Comparison of ENCODE assay signal across 1 cellular context in genomic region chr6:138987643-138988468, GRCh38.
A peak's percentile ranks its signal among the peaks of the same experiment; 100 is the strongest.
TF ChIP-seq lines count a peak whose summit lies in the region.

A gene with protein sequence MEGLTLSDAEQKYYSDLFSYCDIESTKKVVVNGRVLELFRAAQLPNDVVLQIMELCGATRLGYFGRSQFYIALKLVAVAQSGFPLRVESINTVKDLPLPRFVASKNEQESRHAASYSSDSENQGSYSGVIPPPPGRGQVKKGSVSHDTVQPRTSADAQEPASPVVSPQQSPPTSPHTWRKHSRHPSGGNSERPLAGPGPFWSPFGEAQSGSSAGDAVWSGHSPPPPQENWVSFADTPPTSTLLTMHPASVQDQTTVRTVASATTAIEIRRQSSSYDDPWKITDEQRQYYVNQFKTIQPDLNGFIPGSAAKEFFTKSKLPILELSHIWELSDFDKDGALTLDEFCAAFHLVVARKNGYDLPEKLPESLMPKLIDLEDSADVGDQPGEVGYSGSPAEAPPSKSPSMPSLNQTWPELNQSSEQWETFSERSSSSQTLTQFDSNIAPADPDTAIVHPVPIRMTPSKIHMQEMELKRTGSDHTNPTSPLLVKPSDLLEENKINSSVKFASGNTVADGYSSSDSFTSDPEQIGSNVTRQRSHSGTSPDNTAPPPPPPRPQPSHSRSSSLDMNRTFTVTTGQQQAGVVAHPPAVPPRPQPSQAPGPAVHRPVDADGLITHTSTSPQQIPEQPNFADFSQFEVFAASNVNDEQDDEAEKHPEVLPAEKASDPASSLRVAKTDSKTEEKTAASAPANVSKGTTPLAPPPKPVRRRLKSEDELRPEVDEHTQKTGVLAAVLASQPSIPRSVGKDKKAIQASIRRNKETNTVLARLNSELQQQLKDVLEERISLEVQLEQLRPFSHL (minus strand): TSS chr6:138988253. CDS start chr6:138987682, 571 bp downstream.

TF ChIP-seq in HepG2, 621 proteins besides CTCF, POLR2A, EP300 and RAD21 (continued from another document and continues in another):
- TF ChIP-seq, protein P1, sequence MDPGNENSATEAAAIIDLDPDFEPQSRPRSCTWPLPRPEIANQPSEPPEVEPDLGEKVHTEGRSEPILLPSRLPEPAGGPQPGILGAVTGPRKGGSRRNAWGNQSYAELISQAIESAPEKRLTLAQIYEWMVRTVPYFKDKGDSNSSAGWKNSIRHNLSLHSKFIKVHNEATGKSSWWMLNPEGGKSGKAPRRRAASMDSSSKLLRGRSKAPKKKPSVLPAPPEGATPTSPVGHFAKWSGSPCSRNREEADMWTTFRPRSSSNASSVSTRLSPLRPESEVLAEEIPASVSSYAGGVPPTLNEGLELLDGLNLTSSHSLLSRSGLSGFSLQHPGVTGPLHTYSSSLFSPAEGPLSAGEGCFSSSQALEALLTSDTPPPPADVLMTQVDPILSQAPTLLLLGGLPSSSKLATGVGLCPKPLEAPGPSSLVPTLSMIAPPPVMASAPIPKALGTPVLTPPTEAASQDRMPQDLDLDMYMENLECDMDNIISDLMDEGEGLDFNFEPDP (CRISPR knock-in tag; conservative IDR thresholded peaks at IDR 0.05), result 0 out of 2 replicates have a peak, but pooled peaks have one; percentile 67
- TF ChIP-seq ISX (CRISPR knock-in tag; conservative IDR thresholded peaks at IDR 0.05), result no peak
- TF ChIP-seq PRMT3 (CRISPR knock-in tag; IDR thresholded peaks at IDR 0.05; ENCODE audit: borderline replicate concordance, low read depth), result peak; percentile 71; the same call in 1 of the 2 replicates
- peak; percentile 83; the same call in 1 of the 2 replicates for TF ChIP-seq IRF2 (CRISPR knock-in tag; IDR thresholded peaks at IDR 0.05)
- no peak for TF ChIP-seq EHMT2 (IDR thresholded peaks at IDR 0.05; ENCODE audit: borderline replicate concordance, low read depth, low read length)
- no peak for TF ChIP-seq ZNF674 (CRISPR knock-in tag; IDR thresholded peaks at IDR 0.05; ENCODE audit: low read depth)
- no peak for TF ChIP-seq TCF12 (IDR thresholded peaks at IDR 0.05)
- TF ChIP-seq TCF12 (CRISPR knock-in tag; IDR thresholded peaks at IDR 0.05), result peak; percentile 72
- TF ChIP-seq CAMTA2 (CRISPR knock-in tag; IDR thresholded peaks at IDR 0.05; ENCODE audit: borderline replicate concordance), result peak; percentile 60
- TF ChIP-seq RBM22 (optimal IDR thresholded peaks at IDR 0.05; ENCODE audit: low read length), result no peak
- 0 out of 2 replicates have a peak, but pooled peaks have one; percentile 36 for TF ChIP-seq PBX3 (CRISPR knock-in tag; IDR thresholded peaks at IDR 0.05; ENCODE audit: borderline replicate concordance)
- TF ChIP-seq, protein P2, sequence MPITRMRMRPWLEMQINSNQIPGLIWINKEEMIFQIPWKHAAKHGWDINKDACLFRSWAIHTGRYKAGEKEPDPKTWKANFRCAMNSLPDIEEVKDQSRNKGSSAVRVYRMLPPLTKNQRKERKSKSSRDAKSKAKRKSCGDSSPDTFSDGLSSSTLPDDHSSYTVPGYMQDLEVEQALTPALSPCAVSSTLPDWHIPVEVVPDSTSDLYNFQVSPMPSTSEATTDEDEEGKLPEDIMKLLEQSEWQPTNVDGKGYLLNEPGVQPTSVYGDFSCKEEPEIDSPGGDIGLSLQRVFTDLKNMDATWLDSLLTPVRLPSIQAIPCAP (CRISPR knock-in tag; IDR thresholded peaks at IDR 0.05; ENCODE audit: low read depth), result no peak
- TF ChIP-seq KAT7 (CRISPR knock-in tag; IDR thresholded peaks at IDR 0.05; ENCODE audit: borderline replicate concordance), result peak; percentile 59; the same call in 1 of the 2 replicates
- peak; percentile 57 for TF ChIP-seq PTBP1 (IDR thresholded peaks at IDR 0.05; ENCODE audit: low read depth, low read length, poor library complexity, severe bottlenecking)
- peak; percentile 89 for TF ChIP-seq SALL2 (CRISPR knock-in tag; IDR thresholded peaks at IDR 0.05)
- TF ChIP-seq SKI (IDR thresholded peaks at IDR 0.05; ENCODE audit: partially characterized antibody), result peak; percentile 42
- no peak for TF ChIP-seq MATR3 (CRISPR knock-in tag; IDR thresholded peaks at IDR 0.05)
- no peak for TF ChIP-seq ZNF143 (CRISPR knock-in tag; IDR thresholded peaks at IDR 0.05)
- TF ChIP-seq, protein P3, sequence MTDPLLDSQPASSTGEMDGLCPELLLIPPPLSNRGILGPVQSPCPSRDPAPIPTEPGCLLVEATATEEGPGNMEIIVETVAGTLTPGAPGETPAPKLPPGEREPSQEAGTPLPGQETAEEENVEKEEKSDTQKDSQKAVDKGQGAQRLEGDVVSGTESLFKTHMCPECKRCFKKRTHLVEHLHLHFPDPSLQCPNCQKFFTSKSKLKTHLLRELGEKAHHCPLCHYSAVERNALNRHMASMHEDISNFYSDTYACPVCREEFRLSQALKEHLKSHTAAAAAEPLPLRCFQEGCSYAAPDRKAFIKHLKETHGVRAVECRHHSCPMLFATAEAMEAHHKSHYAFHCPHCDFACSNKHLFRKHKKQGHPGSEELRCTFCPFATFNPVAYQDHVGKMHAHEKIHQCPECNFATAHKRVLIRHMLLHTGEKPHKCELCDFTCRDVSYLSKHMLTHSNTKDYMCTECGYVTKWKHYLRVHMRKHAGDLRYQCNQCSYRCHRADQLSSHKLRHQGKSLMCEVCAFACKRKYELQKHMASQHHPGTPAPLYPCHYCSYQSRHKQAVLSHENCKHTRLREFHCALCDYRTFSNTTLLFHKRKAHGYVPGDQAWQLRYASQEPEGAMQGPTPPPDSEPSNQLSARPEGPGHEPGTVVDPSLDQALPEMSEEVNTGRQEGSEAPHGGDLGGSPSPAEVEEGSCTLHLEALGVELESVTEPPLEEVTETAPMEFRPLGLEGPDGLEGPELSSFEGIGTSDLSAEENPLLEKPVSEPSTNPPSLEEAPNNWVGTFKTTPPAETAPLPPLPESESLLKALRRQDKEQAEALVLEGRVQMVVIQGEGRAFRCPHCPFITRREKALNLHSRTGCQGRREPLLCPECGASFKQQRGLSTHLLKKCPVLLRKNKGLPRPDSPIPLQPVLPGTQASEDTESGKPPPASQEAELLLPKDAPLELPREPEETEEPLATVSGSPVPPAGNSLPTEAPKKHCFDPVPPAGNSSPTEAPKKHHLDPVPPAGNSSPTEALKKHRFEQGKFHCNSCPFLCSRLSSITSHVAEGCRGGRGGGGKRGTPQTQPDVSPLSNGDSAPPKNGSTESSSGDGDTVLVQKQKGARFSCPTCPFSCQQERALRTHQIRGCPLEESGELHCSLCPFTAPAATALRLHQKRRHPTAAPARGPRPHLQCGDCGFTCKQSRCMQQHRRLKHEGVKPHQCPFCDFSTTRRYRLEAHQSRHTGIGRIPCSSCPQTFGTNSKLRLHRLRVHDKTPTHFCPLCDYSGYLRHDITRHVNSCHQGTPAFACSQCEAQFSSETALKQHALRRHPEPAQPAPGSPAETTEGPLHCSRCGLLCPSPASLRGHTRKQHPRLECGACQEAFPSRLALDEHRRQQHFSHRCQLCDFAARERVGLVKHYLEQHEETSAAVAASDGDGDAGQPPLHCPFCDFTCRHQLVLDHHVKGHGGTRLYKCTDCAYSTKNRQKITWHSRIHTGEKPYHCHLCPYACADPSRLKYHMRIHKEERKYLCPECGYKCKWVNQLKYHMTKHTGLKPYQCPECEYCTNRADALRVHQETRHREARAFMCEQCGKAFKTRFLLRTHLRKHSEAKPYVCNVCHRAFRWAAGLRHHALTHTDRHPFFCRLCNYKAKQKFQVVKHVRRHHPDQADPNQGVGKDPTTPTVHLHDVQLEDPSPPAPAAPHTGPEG (CRISPR knock-in tag; IDR thresholded peaks at IDR 0.05), result peak; percentile 77; the same call in 1 of the 2 replicates
- peak; percentile 42; the same call in 1 of the 2 replicates for TF ChIP-seq KDM5A (IDR thresholded peaks at IDR 0.05; ENCODE audit: borderline replicate concordance, low read length)
- TF ChIP-seq ZFP36 (IDR thresholded peaks at IDR 0.05; ENCODE audit: borderline replicate concordance, low read depth, low read length, partially characterized antibody), result no peak
- TF ChIP-seq ZNF276 (CRISPR knock-in tag; IDR thresholded peaks at IDR 0.05; ENCODE audit: low read depth), result no peak
- TF ChIP-seq ARNT (IDR thresholded peaks at IDR 0.05), result no peak
- peak; percentile 68; the same call in 1 of the 2 replicates for TF ChIP-seq SOX5 (CRISPR knock-in tag; IDR thresholded peaks at IDR 0.05; ENCODE audit: borderline replicate concordance)
- TF ChIP-seq REST (IDR thresholded peaks at IDR 0.05; ENCODE audit: borderline replicate concordance in 1 of 2, low read depth in 1 of 2, low read length in 2 of 2), result no peak; a peak in 1 of 4 replicates
- TF ChIP-seq, protein P4, sequence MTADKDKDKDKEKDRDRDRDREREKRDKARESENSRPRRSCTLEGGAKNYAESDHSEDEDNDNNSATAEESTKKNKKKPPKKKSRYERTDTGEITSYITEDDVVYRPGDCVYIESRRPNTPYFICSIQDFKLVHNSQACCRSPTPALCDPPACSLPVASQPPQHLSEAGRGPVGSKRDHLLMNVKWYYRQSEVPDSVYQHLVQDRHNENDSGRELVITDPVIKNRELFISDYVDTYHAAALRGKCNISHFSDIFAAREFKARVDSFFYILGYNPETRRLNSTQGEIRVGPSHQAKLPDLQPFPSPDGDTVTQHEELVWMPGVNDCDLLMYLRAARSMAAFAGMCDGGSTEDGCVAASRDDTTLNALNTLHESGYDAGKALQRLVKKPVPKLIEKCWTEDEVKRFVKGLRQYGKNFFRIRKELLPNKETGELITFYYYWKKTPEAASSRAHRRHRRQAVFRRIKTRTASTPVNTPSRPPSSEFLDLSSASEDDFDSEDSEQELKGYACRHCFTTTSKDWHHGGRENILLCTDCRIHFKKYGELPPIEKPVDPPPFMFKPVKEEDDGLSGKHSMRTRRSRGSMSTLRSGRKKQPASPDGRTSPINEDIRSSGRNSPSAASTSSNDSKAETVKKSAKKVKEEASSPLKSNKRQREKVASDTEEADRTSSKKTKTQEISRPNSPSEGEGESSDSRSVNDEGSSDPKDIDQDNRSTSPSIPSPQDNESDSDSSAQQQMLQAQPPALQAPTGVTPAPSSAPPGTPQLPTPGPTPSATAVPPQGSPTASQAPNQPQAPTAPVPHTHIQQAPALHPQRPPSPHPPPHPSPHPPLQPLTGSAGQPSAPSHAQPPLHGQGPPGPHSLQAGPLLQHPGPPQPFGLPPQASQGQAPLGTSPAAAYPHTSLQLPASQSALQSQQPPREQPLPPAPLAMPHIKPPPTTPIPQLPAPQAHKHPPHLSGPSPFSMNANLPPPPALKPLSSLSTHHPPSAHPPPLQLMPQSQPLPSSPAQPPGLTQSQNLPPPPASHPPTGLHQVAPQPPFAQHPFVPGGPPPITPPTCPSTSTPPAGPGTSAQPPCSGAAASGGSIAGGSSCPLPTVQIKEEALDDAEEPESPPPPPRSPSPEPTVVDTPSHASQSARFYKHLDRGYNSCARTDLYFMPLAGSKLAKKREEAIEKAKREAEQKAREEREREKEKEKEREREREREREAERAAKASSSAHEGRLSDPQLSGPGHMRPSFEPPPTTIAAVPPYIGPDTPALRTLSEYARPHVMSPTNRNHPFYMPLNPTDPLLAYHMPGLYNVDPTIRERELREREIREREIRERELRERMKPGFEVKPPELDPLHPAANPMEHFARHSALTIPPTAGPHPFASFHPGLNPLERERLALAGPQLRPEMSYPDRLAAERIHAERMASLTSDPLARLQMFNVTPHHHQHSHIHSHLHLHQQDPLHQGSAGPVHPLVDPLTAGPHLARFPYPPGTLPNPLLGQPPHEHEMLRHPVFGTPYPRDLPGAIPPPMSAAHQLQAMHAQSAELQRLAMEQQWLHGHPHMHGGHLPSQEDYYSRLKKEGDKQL (CRISPR knock-in tag; IDR thresholded peaks at IDR 0.05; ENCODE audit: low read depth), result no peak
- no peak for TF ChIP-seq CREBL2 (CRISPR knock-in tag; IDR thresholded peaks at IDR 0.05; ENCODE audit: borderline replicate concordance)
- peak; percentile 70; the same call in 1 of the 2 replicates for TF ChIP-seq ZNF724P (CRISPR knock-in tag; IDR thresholded peaks at IDR 0.05; ENCODE audit: borderline replicate concordance)
- TF ChIP-seq ZNF24 (IDR thresholded peaks at IDR 0.05), result 0 out of 2 replicates have a peak, but pooled peaks have one; percentile 9
- no peak for TF ChIP-seq MAFG (CRISPR knock-in tag; IDR thresholded peaks at IDR 0.05)
- 0 out of 2 replicates have a peak, but pooled peaks have one; percentile 24 for TF ChIP-seq NFYB (CRISPR knock-in tag; IDR thresholded peaks at IDR 0.05)
- peak; percentile 30 for TF ChIP-seq NFYC (CRISPR knock-in tag; IDR thresholded peaks at IDR 0.05)
